In genomic region chr17:12222392-12222791, GRCh38 we compare ENCODE assay signal across 18 cellular contexts.
DNase-seq lines count a peak whose midpoint lies in the region; ATAC-seq and TF ChIP-seq lines count a peak whose summit lies in the region.
"Had no signal": no experiment of that assay in that cellular context is flagged by ENCODE, and none has a peak within 500 bp of the region (broad histone marks: within the 10 kb centered on the region; RNA-seq: fewer than 3 reads in every experiment).

No MANE protein-coding gene starts in this region.

- peaks cover 10% of the 10 kb centered on the region for H3K4me1 ChIP-seq in HUES48 (ENCODE audit: control insufficient read depth, insufficient read depth, low read length)
- H3K4me1 ChIP-seq in endodermal cell (ENCODE audit: control insufficient read depth, insufficient read depth, low read length) = no peaks in the 10 kb centered on the region

- H3K4me3 ChIP-seq in HUES48 (ENCODE audit: low read depth, low read length) = peak overlapping the region; percentile 19; the same call in 1 of the 2 replicates
- H3K4me3 ChIP-seq in endodermal cell (ENCODE audit: low read length) = no peak overlapping the region
- H3K4me3 ChIP-seq: GM12878, GM23248 had no signal

- H3K9ac ChIP-seq in HUES48 (ENCODE audit: low read depth, low read length) (no peak overlapping the region), endodermal cell (ENCODE audit: extremely low read depth, low read length, poor library complexity, severe bottlenecking) (no peak overlapping the region)
- H3K9ac ChIP-seq: GM23248, KMS-11 had no signal

- H3K36me3 Mint-ChIP-seq in endodermal cell (ENCODE audit: low read depth) = peaks cover 1% of the 10 kb centered on the region
- H3K36me3 Mint-ChIP-seq: CD14-positive monocyte; CD8-positive, alpha-beta T cell had no signal

- no peaks in the 10 kb centered on the region for H3K27me3 ChIP-seq in HUES48 (ENCODE audit: control insufficient read depth, insufficient read depth, low read length)
- no peaks in the 10 kb centered on the region for H3K27me3 ChIP-seq in endodermal cell (ENCODE audit: control insufficient read depth, insufficient read depth, low read length, poor library complexity, severe bottlenecking)

- ATAC-seq in HG03571 (IDR thresholded peaks at IDR 0.05; ENCODE audit: unreplicated experiment) = no peak
- ATAC-seq: CD8-positive, alpha-beta T cell; GM12878; HepG2 had no signal

- TF ChIP-seq CTCF in endodermal cell (conservative IDR thresholded peaks at IDR 0.05) = no peak

- H3K27ac ChIP-seq in HUES48 (ENCODE audit: low read depth, low read length) (no peak overlapping the region), endodermal cell (ENCODE audit: low read depth, low read length) (no peak overlapping the region)
- H3K27ac ChIP-seq: GM23248, KMS-11 had no signal

- H3K4me1 Mint-ChIP-seq in endodermal cell = peaks cover 26% of the 10 kb centered on the region
- H3K4me1 Mint-ChIP-seq: CD14-positive monocyte had no signal

- DNase-seq in ELF-1 (ENCODE audit: low read depth, low spot score) = peak; percentile 11
- DNase-seq in endodermal cell = no peak
- no peak for DNase-seq in activated T-cell treated with anti-CD3 and anti-CD28 coated beads, Interleukin-2, amount 50 U/mL, for 48 hours
- no peak for DNase-seq in NCI-H2196 treated with DMSO at 0.1 percent for 48 hours (lab: John Stamatoyannopoulos, UW; ENCODE audit: unreplicated experiment)
- no peak for DNase-seq in activated naive CD4-positive, alpha-beta T cell treated with anti-CD3 and anti-CD28 coated beads, Interleukin-2, amount 50 U/mL, for 16 hours
- DNase-seq: ACHN; CD8-positive, alpha-beta T cell; COR-L47; DND-41; GM23248; HCEC 1CT; HFFc6 had no signal

- WGBS in endodermal cell (ENCODE audit: insufficient coverage in 1 of 2, insufficient read length in 1 of 2), 2 experiments = 88 to 89% methylated on average over 2 to 4 of the region's 4 CpGs

- H3K9me3 ChIP-seq in HUES48 (ENCODE audit: control insufficient read depth, insufficient read depth, low read length) (no peaks in the 10 kb centered on the region), endodermal cell (ENCODE audit: control insufficient read depth, low read length) (peaks cover 10% of the 10 kb centered on the region)

- H3K4me3 Mint-ChIP-seq in endodermal cell = peak overlapping the region; percentile 17
- H3K4me3 Mint-ChIP-seq: CD14-positive monocyte; CD8-positive, alpha-beta T cell; HFFc6 had no signal

- H3K9me3 Mint-ChIP-seq in endodermal cell = peaks cover 14% of the 10 kb centered on the region

- no peak overlapping the region for H3K27ac Mint-ChIP-seq in endodermal cell
- H3K27ac Mint-ChIP-seq: CD14-positive monocyte; CD8-positive, alpha-beta T cell; HFFc6 had no signal

- peaks cover 32% of the 10 kb centered on the region for H3K27me3 Mint-ChIP-seq in endodermal cell (ENCODE audit: insufficient read depth)

- H3K36me3 ChIP-seq in HUES48 (ENCODE audit: control insufficient read depth, insufficient read depth, low read length) = no peaks in the 10 kb centered on the region
- no peaks in the 10 kb centered on the region for H3K36me3 ChIP-seq in endodermal cell (ENCODE audit: control insufficient read depth, insufficient read depth, low read length)
